ENCODE assay signal across 8 cellular contexts in genomic region chr1:154669464-154670282, GRCh38.
A peak's percentile ranks its signal among the peaks of the same experiment; 100 is the strongest.
DNase-seq lines count a peak whose midpoint lies in the region; ATAC-seq and TF ChIP-seq lines count a peak whose summit lies in the region.

No MANE protein-coding gene starts in this region.

- no peak overlapping the region for H3K14ac ChIP-seq in mesenchymal stem cell (ENCODE audit: low read length in 2 of 2)

- H3K9ac ChIP-seq in mesenchymal stem cell (ENCODE audit: low read length): no peak overlapping the region

- no peaks in the 10 kb centered on the region for H3K27me3 ChIP-seq in DOHH2 (ENCODE audit: control insufficient read depth, low read length)
- no peaks in the 10 kb centered on the region for H3K27me3 ChIP-seq in HL-60 (ENCODE audit: insufficient read depth, poor library complexity, severe bottlenecking)
- H3K27me3 ChIP-seq in mesenchymal stem cell (ENCODE audit: control insufficient read depth in 1 of 2, insufficient read depth in 1 of 2, low read length in 2 of 2): peaks cover 12 to 13% of the 10 kb centered on the region in 2 experiments

- H2AK5ac ChIP-seq in mesenchymal stem cell (ENCODE audit: low read length, severe bottlenecking): no peak overlapping the region

- H3K18ac ChIP-seq in mesenchymal stem cell (ENCODE audit: low read depth in 1 of 2, low read length in 2 of 2): no peak overlapping the region

- no peaks in the 10 kb centered on the region for H4K20me1 ChIP-seq in DOHH2 (ENCODE audit: control insufficient read depth, insufficient read depth, low read depth, low read length)

- no peak overlapping the region for H2BK12ac ChIP-seq in mesenchymal stem cell (ENCODE audit: low read length in 2 of 2)

- no peaks in the 10 kb centered on the region for H3K36me3 Mint-ChIP-seq in activated CD8-positive, alpha-beta T cell treated with anti-CD3 and anti-CD28 coated beads, Interleukin-2, amount 10 ng/mL, durations not matched to agents 7 days and 5 days (ENCODE audit: low read depth)
- no peaks in the 10 kb centered on the region for H3K36me3 Mint-ChIP-seq in effector memory CD8-positive, alpha-beta T cell (ENCODE audit: insufficient read depth)

- H2AFZ ChIP-seq in mesenchymal stem cell (ENCODE audit: low read depth, low read length): no peak overlapping the region

- H3K79me1 ChIP-seq in mesenchymal stem cell (replicated peaks; ENCODE audit: low read length, poor library complexity, severe bottlenecking): no peaks in the 10 kb centered on the region

- H3K27ac ChIP-seq in DOHH2 (ENCODE audit: low read depth, low read length) (no peak overlapping the region), HL-60 (replicated peaks) (no peak overlapping the region), mesenchymal stem cell (ENCODE audit: low read length, poor library complexity, severe bottlenecking) (no peak overlapping the region)

- no peak overlapping the region for H3K23ac ChIP-seq in mesenchymal stem cell (ENCODE audit: low read length in 2 of 2)

- H3K4me1 ChIP-seq in DOHH2 (ENCODE audit: control insufficient read depth, low read length) (peaks cover 7% of the 10 kb centered on the region), mesenchymal stem cell (ENCODE audit: control insufficient read depth, insufficient read depth, low read depth, low read length) (no peaks in the 10 kb centered on the region)

- peaks cover 12% of the 10 kb centered on the region for H3K4me1 Mint-ChIP-seq in activated CD8-positive, alpha-beta T cell treated with anti-CD3 and anti-CD28 coated beads, Interleukin-2, amount 10 ng/mL, durations not matched to agents 7 days and 5 days (ENCODE audit: low read depth)
- H3K4me1 Mint-ChIP-seq in effector memory CD8-positive, alpha-beta T cell (ENCODE audit: low read depth in 2 of 2): no peaks in the 10 kb centered on the region

- peak; percentile 100 for ATAC-seq in activated CD8-positive, alpha-beta T cell treated with anti-CD3 and anti-CD28 coated beads, Interleukin-2, amount 10 ng/mL, durations not matched to agents 7 days and 5 days
- peak; percentile 99 for ATAC-seq in effector memory CD8-positive, alpha-beta T cell (replicated peaks)
- no peak for ATAC-seq in GM21576 (IDR thresholded peaks at IDR 0.05; ENCODE audit: unreplicated experiment)

- no peaks in the 10 kb centered on the region for H3K9me3 Mint-ChIP-seq in activated CD8-positive, alpha-beta T cell treated with anti-CD3 and anti-CD28 coated beads, Interleukin-2, amount 10 ng/mL, durations not matched to agents 7 days and 5 days (ENCODE audit: insufficient read depth)
- no peaks in the 10 kb centered on the region for H3K9me3 Mint-ChIP-seq in effector memory CD8-positive, alpha-beta T cell

- no peaks in the 10 kb centered on the region for H3K36me3 ChIP-seq in DOHH2 (ENCODE audit: control insufficient read depth, low read length)
- no peaks in the 10 kb centered on the region for H3K36me3 ChIP-seq in mesenchymal stem cell (ENCODE audit: control insufficient read depth in 1 of 2, insufficient read depth in 2 of 2, low read depth in 1 of 2, low read length in 2 of 2)

- peak; percentile 33 to 75 for DNase-seq in HL-60 (ENCODE audit: low read depth in 1 of 2, low spot score in 1 of 2)
- DNase-seq in NCI-H774 (lab: John Stamatoyannopoulos, UW): peak; percentile 76
- peak; percentile 82 for DNase-seq in activated CD8-positive, alpha-beta T cell treated with anti-CD3 and anti-CD28 coated beads, Interleukin-2, amount 10 ng/mL, durations not matched to agents 7 days and 5 days
- DNase-seq in effector memory CD8-positive, alpha-beta T cell: peak; percentile 50 to 65 (median 52)
- DNase-seq in mesenchymal stem cell: peak; percentile 81
- DNase-seq in stimulated activated CD8-positive, alpha-beta memory T cell treated with anti-CD3 and anti-CD28 coated beads, Interleukin-15, amount 100 ng/mL, for 48 hours (ENCODE audit: low read depth in 2 of 2): peak; percentile 49 to 52

- H3K4me2 ChIP-seq in DOHH2 (ENCODE audit: low read length) (no peak overlapping the region), mesenchymal stem cell (ENCODE audit: low read length, poor library complexity, severe bottlenecking) (no peak overlapping the region)

- H3K4ac ChIP-seq in mesenchymal stem cell (ENCODE audit: low read depth in 1 of 2, low read length in 2 of 2): no peak overlapping the region

- 57% methylated on average over 9 of the region's 9 CpGs for WGBS in mesenchymal stem cell

- H3K4me3 ChIP-seq in DOHH2 (ENCODE audit: low read length) (no peak overlapping the region), HL-60 (replicated peaks; ENCODE audit: insufficient read depth, low read length) (no peak overlapping the region), mesenchymal stem cell (ENCODE audit: insufficient read depth in 1 of 2, low read depth in 1 of 2, low read length in 2 of 2) (no peak overlapping the region)

- no peak overlapping the region for H2BK15ac ChIP-seq in mesenchymal stem cell (ENCODE audit: low read depth, poor library complexity, severe bottlenecking)

- H3F3A ChIP-seq in DOHH2 (ENCODE audit: control insufficient read depth, insufficient read depth): no peaks in the 10 kb centered on the region

- H3K4me3 Mint-ChIP-seq in activated CD8-positive, alpha-beta T cell treated with anti-CD3 and anti-CD28 coated beads, Interleukin-2, amount 10 ng/mL, durations not matched to agents 7 days and 5 days: no peak overlapping the region
- no peak overlapping the region for H3K4me3 Mint-ChIP-seq in effector memory CD8-positive, alpha-beta T cell

- CTCF ChIA-PET in activated CD8-positive, alpha-beta T cell treated with anti-CD3 and anti-CD28 coated beads, Interleukin-2, amount 10 ng/mL, durations not matched to agents 7 days and 5 days (lab: Charles Lee): interaction anchor here (0.5 to 4.9 kb wide), 44 partner anchors 9 to 330 kb away, joined by 3 to 91 read pairs (median 4); partner anchors contain the start of genes KCNN3, PBXIP1 and PMVK

- no peak overlapping the region for H2BK5ac ChIP-seq in mesenchymal stem cell (ENCODE audit: low read depth, low read length, poor library complexity, severe bottlenecking)

- peaks cover 2% of the 10 kb centered on the region for H3K27me3 Mint-ChIP-seq in activated CD8-positive, alpha-beta T cell treated with anti-CD3 and anti-CD28 coated beads, Interleukin-2, amount 10 ng/mL, durations not matched to agents 7 days and 5 days (ENCODE audit: low read depth)
- H3K27me3 Mint-ChIP-seq in effector memory CD8-positive, alpha-beta T cell: peaks cover 6 to 21% of the 10 kb centered on the region in 2 donors

- H3K9me3 ChIP-seq in DOHH2 (ENCODE audit: control insufficient read depth, insufficient read depth, low read length) (no peaks in the 10 kb centered on the region), mesenchymal stem cell (ENCODE audit: control insufficient read depth, low read length) (no peaks in the 10 kb centered on the region)

- no peaks in the 10 kb centered on the region for H3K9me2 ChIP-seq in DOHH2 (replicated peaks; ENCODE audit: control insufficient read depth, low read length)

- H2BK120ac ChIP-seq in mesenchymal stem cell (ENCODE audit: low read depth, low read length): no peak overlapping the region

- no peak overlapping the region for H4K8ac ChIP-seq in mesenchymal stem cell (ENCODE audit: low read length)

- H3K27ac Mint-ChIP-seq in activated CD8-positive, alpha-beta T cell treated with anti-CD3 and anti-CD28 coated beads, Interleukin-2, amount 10 ng/mL, durations not matched to agents 7 days and 5 days: no peak overlapping the region
- H3K27ac Mint-ChIP-seq in effector memory CD8-positive, alpha-beta T cell: no peak overlapping the region

- POLR2A ChIA-PET in activated CD8-positive, alpha-beta T cell treated with anti-CD3 and anti-CD28 coated beads, Interleukin-2, amount 10 ng/mL, durations not matched to agents 7 days and 5 days (lab: Charles Lee): no interaction called here

- TF ChIP-seq CTCF in DOHH2 (IDR thresholded peaks at IDR 0.05; ENCODE audit: low read depth, low read length, poor library complexity, severe bottlenecking) (peak; percentile 88), HL-60 (IDR thresholded peaks at IDR 0.05; ENCODE audit: insufficient read depth, low read length) (peak; percentile 90)

- no peak overlapping the region for H4K91ac ChIP-seq in mesenchymal stem cell (ENCODE audit: low read length)

- no peaks in the 10 kb centered on the region for H3K79me2 ChIP-seq in DOHH2 (ENCODE audit: control insufficient read depth, low read length)
